In genomic region chr5:176359658-176360057, GRCh38 we compare ENCODE assay signal across 1 cellular context.
TF ChIP-seq lines count a peak whose summit lies in the region.

No MANE protein-coding gene starts in this region.

TF ChIP-seq in endothelial cell of umbilical vein, 7 proteins besides CTCF, POLR2A, EP300 and RAD21:
- TF ChIP-seq POLR2AphosphoS5 (IDR thresholded peaks at IDR 0.05; ENCODE audit: insufficient read depth, low read depth, low read length) = no peak
- no peak for TF ChIP-seq FOS (IDR thresholded peaks at IDR 0.05; ENCODE audit: borderline replicate concordance, insufficient read depth, low read length)
- no peak for TF ChIP-seq JUN (IDR thresholded peaks at IDR 0.05; ENCODE audit: borderline replicate concordance, insufficient read depth, insufficient read length, low read depth)
- no peak for TF ChIP-seq MAX (IDR thresholded peaks at IDR 0.05; ENCODE audit: insufficient read depth, insufficient read length)
- no peak for TF ChIP-seq EZH2 (IDR thresholded peaks at IDR 0.05; ENCODE audit: borderline replicate concordance, low read depth, low read length, severe bottlenecking)
- TF ChIP-seq GATA2 (IDR thresholded peaks at IDR 0.05; ENCODE audit: insufficient read depth, insufficient read length, low read depth, low read length) = no peak
- no peak for TF ChIP-seq MYC (IDR thresholded peaks at IDR 0.05; ENCODE audit: low read depth, low read length)
TF ChIP-seq in endothelial cell of umbilical vein: peak in this region for 0.
